ENCODE assay signal across 12 cellular contexts in genomic region chr10:72712136-72712535, GRCh38. TPM values are rescaled to one million over a fixed set of nuclear protein-coding genes. Genes with fewer than 3 reads are reported as not detected.
DNase-seq lines count a peak whose midpoint lies in the region; ATAC-seq, FAIRE-seq and TF ChIP-seq lines count a peak whose summit lies in the region.
"Had no signal": no experiment of that assay in that cellular context is flagged by ENCODE, and none has a peak within 500 bp of the region (broad histone marks: within the 10 kb centered on the region; RNA-seq: fewer than 3 reads in every experiment).

No MANE protein-coding gene starts in this region.

- FAIRE-seq in GM12892 (lab: Jason Lieb, UNC) (peak; percentile 65), urothelium cell line (lab: Jason Lieb, UNC) (no peak)
- FAIRE-seq: H54 had no signal

- ATAC-seq in psoas muscle (no peak), HG03432 (IDR thresholded peaks at IDR 0.05; ENCODE audit: unreplicated experiment) (no peak)

- intact Hi-C loops in psoas muscle (cut with DNase I): loop anchor here in 1 of 2 donors (2.0 kb wide), 1 partner anchor 17 kb away; no protein-coding TSS in a partner anchor
- intact Hi-C loops in prostate gland (cut with DNase I): no loop called here
- intact Hi-C loops in transverse colon (cut with DNase I; ENCODE audit: low total_unique reads): no loop called here

- peaks cover 5% of the 10 kb centered on the region for H3K36me3 ChIP-seq in adipocyte (ENCODE audit: control insufficient read depth, insufficient read depth, low read length, severe bottlenecking)
- peaks cover 0 to 20% of the 10 kb centered on the region in 2 donors for H3K36me3 ChIP-seq in psoas muscle (ENCODE audit: insufficient read depth in 1 of 2, low read depth in 1 of 2)
- no peaks in the 10 kb centered on the region for H3K36me3 ChIP-seq in prostate gland
- no peaks in the 10 kb centered on the region for H3K36me3 ChIP-seq in transverse colon

- no peak for TF ChIP-seq POLR2A in GM12892 (IDR thresholded peaks at IDR 0.05; ENCODE audit: low read depth, low read length)
- no peak for TF ChIP-seq POLR2A in prostate gland (IDR thresholded peaks at IDR 0.05)
- no peak for TF ChIP-seq POLR2A in transverse colon (IDR thresholded peaks at IDR 0.05)

- peak overlapping the region; percentile 0 for H3K27ac ChIP-seq in psoas muscle
- no peak overlapping the region for H3K27ac ChIP-seq in prostate gland
- H3K27ac ChIP-seq in transverse colon: peak overlapping the region in 1 of 4 donors; percentile 9

- H3K9me3 ChIP-seq in adipocyte (ENCODE audit: control insufficient read depth, low read length): no peaks in the 10 kb centered on the region
- no peaks in the 10 kb centered on the region for H3K9me3 ChIP-seq in psoas muscle
- no peaks in the 10 kb centered on the region for H3K9me3 ChIP-seq in prostate gland
- no peaks in the 10 kb centered on the region for H3K9me3 ChIP-seq in transverse colon

- no peak for TF ChIP-seq EP300 in transverse colon (IDR thresholded peaks at IDR 0.05; ENCODE audit: low read depth)

- H3K4me3 Mint-ChIP-seq in glutamatergic neuron (ENCODE audit: unreplicated experiment): no peak overlapping the region
- H3K4me3 Mint-ChIP-seq: activated T-cell treated with anti-CD3 and anti-CD28 coated beads, Interleukin-2, amount 50 U/mL, for 24 hours had no signal

- in situ Hi-C loops in transverse colon (cut with MboI; ENCODE audit: low pct_ligation_motif_present in 1 of 4, low pct_unique_long_range_greater_than_20kb in 1 of 4, low sequenced_read_pairs in 3 of 4): no loop called here

- H3K27me3 Mint-ChIP-seq in glutamatergic neuron (ENCODE audit: unreplicated experiment): no peaks in the 10 kb centered on the region
- H3K27me3 Mint-ChIP-seq: activated T-cell treated with anti-CD3 and anti-CD28 coated beads, Interleukin-2, amount 50 U/mL, for 24 hours had no signal

- 24 to 30% (median 29%) methylated on average over 2 of the region's 2 CpGs for WGBS in psoas muscle, 3 donors
- 25% methylated on average over 2 of the region's 2 CpGs for WGBS in prostate gland
- WGBS in transverse colon (ENCODE audit: low coverage in 1 of 2), 2 donors: 57 to 73% methylated on average over 2 of the region's 2 CpGs

- H3K27me3 ChIP-seq in adipocyte (replicated peaks; ENCODE audit: control insufficient read depth, insufficient read depth, low read length) (no peaks in the 10 kb centered on the region), psoas muscle (ENCODE audit: insufficient read depth in 3 of 3, low read length in 2 of 3) (no peaks in the 10 kb centered on the region), prostate gland (replicated peaks; ENCODE audit: insufficient read depth) (no peaks in the 10 kb centered on the region), transverse colon (no peaks in the 10 kb centered on the region)

- H3K4me1 ChIP-seq in adipocyte (ENCODE audit: control insufficient read depth, insufficient read depth, low read length) (peaks cover 27% of the 10 kb centered on the region), psoas muscle (peaks cover 36% of the 10 kb centered on the region), prostate gland (replicated peaks) (no peaks in the 10 kb centered on the region), transverse colon (peaks cover 7 to 37% (median 11%) of the 10 kb centered on the region in 4 donors)

- H3K36me3 Mint-ChIP-seq in glutamatergic neuron (ENCODE audit: unreplicated experiment): no peaks in the 10 kb centered on the region

- H3K27ac Mint-ChIP-seq in glutamatergic neuron (ENCODE audit: unreplicated experiment): peak overlapping the region; percentile 60
- H3K27ac Mint-ChIP-seq: activated T-cell treated with anti-CD3 and anti-CD28 coated beads, Interleukin-2, amount 50 U/mL, for 24 hours had no signal

- no peak for DNase-seq in GM12892 (ENCODE audit: insufficient read length)
- no peak for DNase-seq in adipocyte (ENCODE audit: low read depth)
- DNase-seq in glutamatergic neuron: no peak
- no peak for DNase-seq in psoas muscle
- no peak for DNase-seq in prostate gland (ENCODE audit: low spot score)
- DNase-seq in transverse colon: no peak
- DNase-seq in urothelium cell line (ENCODE audit: low spot score): no peak
- DNase-seq: activated T-cell treated with anti-CD3 and anti-CD28 coated beads, Interleukin-2, amount 50 U/mL, for 24 hours; amniotic stem cell; hippocampal formation had no signal

- no peak for TF ChIP-seq CTCF in glutamatergic neuron (IDR thresholded peaks at IDR 0.05; ENCODE audit: partially characterized antibody, unreplicated experiment)
- no peak for TF ChIP-seq CTCF in psoas muscle (IDR thresholded peaks at IDR 0.05)
- no peak for TF ChIP-seq CTCF in prostate gland (IDR thresholded peaks at IDR 0.05)
- no peak for TF ChIP-seq CTCF in transverse colon (IDR thresholded peaks at IDR 0.05)

- no peaks in the 10 kb centered on the region for H3K9me3 Mint-ChIP-seq in glutamatergic neuron (ENCODE audit: unreplicated experiment)
- H3K9me3 Mint-ChIP-seq: activated T-cell treated with anti-CD3 and anti-CD28 coated beads, Interleukin-2, amount 50 U/mL, for 24 hours had no signal

- H3K4me1 Mint-ChIP-seq in glutamatergic neuron (ENCODE audit: low read depth, unreplicated experiment): peaks cover 7% of the 10 kb centered on the region

- peak overlapping the region; percentile 35 for H3K9ac ChIP-seq in adipocyte (ENCODE audit: low read length)

- H3K4me3 ChIP-seq in adipocyte (ENCODE audit: low read length): peak overlapping the region; percentile 47
- H3K4me3 ChIP-seq in psoas muscle: no peak overlapping the region
- H3K4me3 ChIP-seq in prostate gland: no peak overlapping the region
- no peak overlapping the region for H3K4me3 ChIP-seq in transverse colon

RNA-seq across cellular contexts. Expression of gene MCU, which starts 20.2 kb away (rescaled TPM):
- polyA plus RNA-seq in GM12892 (2012; ENCODE audit: missing spikeins): 10.5 TPM
- total RNA-seq in glutamatergic neuron (ENCODE audit: unreplicated experiment): 15.2 TPM
- 100 to 1,000 TPM in 1 of 4 donors, 10 to 100 TPM in 3; 66.1 to 118 (median 80.1) TPM for total RNA-seq in psoas muscle
- 10 to 100 TPM; 32.4 to 40.5 (median 35.0) TPM for polyA plus RNA-seq in psoas muscle
- 10 to 100 TPM; 11.0 to 24.2 TPM for total RNA-seq in prostate gland
- total RNA-seq in transverse colon: 10 to 100 TPM; 25.1 to 82.4 (median 65.1) TPM
